In the genomic region with DNA sequence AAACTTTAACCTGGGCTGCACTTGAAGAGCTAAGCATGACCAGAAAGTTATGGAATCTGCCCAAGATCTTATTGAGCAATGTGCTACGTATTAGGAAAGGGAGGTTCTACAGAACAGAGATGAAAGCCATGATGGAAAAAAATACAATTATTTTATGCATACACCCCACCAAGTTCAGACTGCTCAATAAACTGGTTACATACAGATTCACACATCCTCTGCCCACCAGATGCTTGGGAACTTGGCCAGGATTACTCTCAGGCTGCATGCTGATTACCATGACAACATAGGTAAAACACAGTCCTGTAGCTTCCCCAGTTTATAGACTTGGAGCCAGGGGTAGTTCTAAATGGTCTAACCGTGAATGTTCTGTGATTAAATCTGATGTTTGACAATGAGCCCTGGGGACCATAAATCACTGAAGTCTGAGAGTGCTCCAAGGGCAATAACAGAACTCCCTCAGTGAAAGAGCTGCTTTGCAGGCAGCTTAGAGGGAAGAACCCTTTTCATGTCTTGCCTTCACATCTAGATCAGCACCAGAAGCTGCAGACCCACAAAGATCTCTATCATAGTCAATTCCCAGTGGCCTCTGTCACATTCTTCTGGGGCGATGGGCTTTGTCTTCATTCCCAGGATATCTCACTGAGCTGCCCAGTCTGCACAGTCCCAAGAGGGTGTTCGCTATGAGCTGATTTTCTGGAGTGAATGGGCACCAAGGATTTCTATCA, we compare ENCODE assay signal across 24 cellular contexts.
DNase-seq lines count a peak whose midpoint lies in the region; ATAC-seq and TF ChIP-seq lines count a peak whose summit lies in the region.
"Had no signal": no experiment of that assay in that cellular context is flagged by ENCODE, and none has a peak within 500 bp of the region (broad histone marks: within the 10 kb centered on the region; RNA-seq: fewer than 3 reads in every experiment).

No MANE protein-coding gene starts in this region.

- no peak overlapping the region for H3K18ac ChIP-seq in H9 (ENCODE audit: insufficient read length, low read depth, low read length)
- no peak overlapping the region for H3K18ac ChIP-seq in mesendoderm (ENCODE audit: low read length)

- H2AK5ac ChIP-seq in H9 (ENCODE audit: insufficient read length, low read length) (no peak overlapping the region), mesendoderm (ENCODE audit: low read length) (no peak overlapping the region)

- peaks cover 0 to 4% (median 3%) of the 10 kb centered on the region in 3 experiments; a peak in 4 of 7 replicates for H3K36me3 Mint-ChIP-seq in H9 (ENCODE audit: insufficient read depth in 1 of 3, low read depth in 3 of 3)

- no peak for TF ChIP-seq CTCF in astrocyte of the spinal cord (IDR thresholded peaks at IDR 0.05; ENCODE audit: low read depth, low read length)
- no peak for TF ChIP-seq CTCF in H9 (conservative IDR thresholded peaks at IDR 0.05)

- no peaks in the 10 kb centered on the region for H3K27me3 Mint-ChIP-seq in H9 (ENCODE audit: low read depth)

- H3K36me3 ChIP-seq in mesendoderm (ENCODE audit: control insufficient read depth, insufficient read depth, low read length): no peaks in the 10 kb centered on the region
- H3K36me3 ChIP-seq: left lung had no signal

- H4K8ac ChIP-seq in H9 (replicated peaks; ENCODE audit: insufficient read length, low read depth, low read length) (no peak overlapping the region), mesendoderm (ENCODE audit: low read depth, low read length) (no peak overlapping the region)

- H3K4me1 ChIP-seq in H9 (ENCODE audit: insufficient read depth, low read length) (no peaks in the 10 kb centered on the region), mesendoderm (ENCODE audit: control insufficient read depth, low read depth, low read length) (peaks cover 2% of the 10 kb centered on the region)
- H3K4me1 ChIP-seq: body of pancreas, left lung had no signal

- H3K9ac ChIP-seq in H9 (ENCODE audit: extremely low read depth, insufficient read length, low read length) (no peak overlapping the region), mesendoderm (ENCODE audit: low read length) (no peak overlapping the region)
- H3K9ac ChIP-seq: SK-N-SH had no signal

- intact Hi-C loops in sciatic nerve (cut with DNase I): no loop called here

- 0 out of 2 replicates have a peak, but pooled peaks cover 1% of the 10 kb centered on the region for H3K79me2 ChIP-seq in H9 (ENCODE audit: insufficient read depth, low read length)
- no peaks in the 10 kb centered on the region for H3K79me2 ChIP-seq in mesendoderm (ENCODE audit: control insufficient read depth, insufficient read depth, low read length)

- H4K91ac ChIP-seq in H9 (ENCODE audit: insufficient read length, low read depth, low read length): no peak overlapping the region

- no peak overlapping the region for H3K4me3 ChIP-seq in astrocyte of the spinal cord (ENCODE audit: low read depth, low read length)
- no peak overlapping the region for H3K4me3 ChIP-seq in mesendoderm (ENCODE audit: low read length)
- H3K4me3 ChIP-seq: body of pancreas, coronary artery, left lung, PC-9 had no signal

- no peak overlapping the region for H2BK120ac ChIP-seq in H9 (ENCODE audit: low read depth, low read length, poor library complexity, severe bottlenecking)
- no peak overlapping the region for H2BK120ac ChIP-seq in mesendoderm (ENCODE audit: low read depth, low read length)

- in situ Hi-C loops in astrocyte of the spinal cord (cut with HindIII; ENCODE audit: low sequenced_read_pairs): no loop called here

- H2AFZ ChIP-seq in H9 (ENCODE audit: low read length): no peak overlapping the region
- H2AFZ ChIP-seq: PC-9 had no signal

- no peak overlapping the region for H3K4me3 Mint-ChIP-seq in H9
- H3K4me3 Mint-ChIP-seq: activated CD4-positive, alpha-beta T cell treated with anti-CD3 and anti-CD28 coated beads, Interleukin-2, amount 10 ng/mL, durations not matched to agents 7 days and 5 days had no signal

- H3K27me3 ChIP-seq in H9 (ENCODE audit: insufficient read depth, low read length): no peaks in the 10 kb centered on the region
- no peaks in the 10 kb centered on the region for H3K27me3 ChIP-seq in mesendoderm (ENCODE audit: insufficient read depth, low read length, poor library complexity)
- H3K27me3 ChIP-seq: body of pancreas, foreskin keratinocyte, left lung had no signal

- H3K4me1 Mint-ChIP-seq in H9: no peaks in the 10 kb centered on the region
- H3K4me1 Mint-ChIP-seq: activated CD4-positive, alpha-beta T cell treated with anti-CD3 and anti-CD28 coated beads, Interleukin-2, amount 10 ng/mL, durations not matched to agents 7 days and 5 days had no signal

- no peaks in the 10 kb centered on the region for H4K20me1 ChIP-seq in H9 (ENCODE audit: control insufficient read depth, insufficient read depth, insufficient read length)

- H3T11ph ChIP-seq in H9 (ENCODE audit: low read length): no peak overlapping the region

- H3K9me3 Mint-ChIP-seq in H9: peaks cover 5 to 13% of the 10 kb centered on the region in 2 experiments; a peak in 4 of 5 replicates
- H3K9me3 Mint-ChIP-seq: activated CD4-positive, alpha-beta T cell treated with anti-CD3 and anti-CD28 coated beads, Interleukin-2, amount 10 ng/mL, durations not matched to agents 7 days and 5 days had no signal

- H3K4ac ChIP-seq in H9 (ENCODE audit: low read depth, low read length): no peak overlapping the region
- H3K4ac ChIP-seq in mesendoderm (ENCODE audit: low read depth, low read length): no peak overlapping the region

- H3K27ac ChIP-seq in H9 (ENCODE audit: insufficient read length, low read depth, low read length): no peak overlapping the region
- no peak overlapping the region for H3K27ac ChIP-seq in mesendoderm (ENCODE audit: low read depth, low read length)
- H3K27ac ChIP-seq: body of pancreas, coronary artery, foreskin keratinocyte, left lung, PC-9 had no signal

- H3K79me1 ChIP-seq in H9 (ENCODE audit: insufficient read depth, low read depth, low read length, poor library complexity, severe bottlenecking) (no peaks in the 10 kb centered on the region), mesendoderm (ENCODE audit: low read length) (no peaks in the 10 kb centered on the region)

- H2BK15ac ChIP-seq in H9 (ENCODE audit: low read depth, low read length) (no peak overlapping the region), mesendoderm (replicated peaks; ENCODE audit: low read depth) (no peak overlapping the region)

- H3K27ac Mint-ChIP-seq in H9: no peak overlapping the region
- H3K27ac Mint-ChIP-seq: activated CD4-positive, alpha-beta T cell treated with anti-CD3 and anti-CD28 coated beads, Interleukin-2, amount 10 ng/mL, durations not matched to agents 7 days and 5 days had no signal

- H4K5ac ChIP-seq in H9 (ENCODE audit: insufficient read length, low read depth, low read length): no peak overlapping the region
- H4K5ac ChIP-seq in mesendoderm (ENCODE audit: low read length): no peak overlapping the region

- no peak overlapping the region for H2BK20ac ChIP-seq in H9 (ENCODE audit: low read depth, low read length, poor library complexity, severe bottlenecking)

- H3K56ac ChIP-seq in H9 (ENCODE audit: insufficient read length, low read depth, low read length) (no peak overlapping the region), mesendoderm (ENCODE audit: low read length) (no peak overlapping the region)

- no CpG with 5 or more reads among the region's 4 CpGs for WGBS in H9 (ENCODE audit: extremely low coverage, insufficient read length, low lambda C conversion rate)
- no CpG with 5 or more reads among the region's 4 CpGs for WGBS in mesendoderm (ENCODE audit: extremely low coverage, insufficient coverage, low lambda C conversion rate)

- no peaks in the 10 kb centered on the region for H3K23me2 ChIP-seq in H9 (ENCODE audit: insufficient read length, low read depth, low read length, poor library complexity, severe bottlenecking)

- ATAC-seq in sciatic nerve: peak; percentile 68
- no peak for ATAC-seq in HG02678 (IDR thresholded peaks at IDR 0.05; ENCODE audit: unreplicated experiment)
- ATAC-seq: body of pancreas, foreskin keratinocyte, left lung had no signal

- H2BK5ac ChIP-seq in H9 (ENCODE audit: insufficient read length, low read length) (no peak overlapping the region), mesendoderm (ENCODE audit: low read length) (no peak overlapping the region)

- H3K4me2 ChIP-seq in H9 (ENCODE audit: insufficient read depth, insufficient read length, low read length): no peak overlapping the region
- H3K4me2 ChIP-seq in mesendoderm (ENCODE audit: low read length): no peak overlapping the region
- H3K4me2 ChIP-seq: PC-9, SK-N-SH had no signal

- H3K14ac ChIP-seq in H9 (ENCODE audit: insufficient read depth, low read length): no peak overlapping the region

- peak; percentile 53 for DNase-seq in DMS79 treated with DMSO at 0.1 percent for 48 hours (lab: John Stamatoyannopoulos, UW)
- DNase-seq in NCI-H1694 treated with DMSO at 0.1 percent for 48 hours (lab: John Stamatoyannopoulos, UW): peak; percentile 94
- DNase-seq in astrocyte of the spinal cord (ENCODE audit: low read depth, low spot score): peak; percentile 54
- DNase-seq in sciatic nerve (ENCODE audit: low spot score): no peak
- DNase-seq in H9: no peak
- DNase-seq in SIG-M5 treated with dmso at 0.1 percent for 504 hours (lab: John Stamatoyannopoulos, UW; ENCODE audit: unreplicated experiment): no peak
- DNase-seq in mesendoderm: no peak
- DNase-seq: activated CD4-positive, alpha-beta T cell treated with anti-CD3 and anti-CD28 coated beads, Interleukin-2, amount 10 ng/mL, durations not matched to agents 7 days and 5 days; activated naive CD4-positive, alpha-beta T cell treated with Interleukin-2 at 50 U/mL for 16 hours; activated T-cell treated with anti-CD3 and anti-CD28 coated beads for 4 hours; body of pancreas; Calu3; foreskin keratinocyte; GOT3; Karpas-422; left lung; NCI-H146; NCI-H526; occipital lobe; PC-9; SK-N-SH; substantia nigra had no signal

- H3K9me3 ChIP-seq in H9 (ENCODE audit: control insufficient read depth, low read depth, low read length): no peaks in the 10 kb centered on the region
- H3K9me3 ChIP-seq: SK-N-SH had no signal

- H3K23ac ChIP-seq in H9 (ENCODE audit: insufficient read length, low read depth, low read length) (no peak overlapping the region), mesendoderm (ENCODE audit: low read length) (no peak overlapping the region)

- no peak overlapping the region for H2BK12ac ChIP-seq in H9 (ENCODE audit: insufficient read length, low read depth, low read length)

Comparison
In these comparisons a context has a peak if more than half of its experiments do, and no peak if none do; other contexts are left out.
1. DNase-seq: peak in DMS79 treated with DMSO at 0.1 percent for 48 hours (single experiment), NCI-H1694 treated with DMSO at 0.1 percent for 48 hours (single experiment) and astrocyte of the spinal cord (single experiment); none in sciatic nerve (single experiment), H9 (single experiment), SIG-M5 treated with dmso at 0.1 percent for 504 hours (single experiment) and mesendoderm (single experiment).